In genomic region chr1:200242379-200243041, GRCh38 we compare ENCODE assay signal across 11 cellular contexts.
A peak's percentile ranks its signal among the peaks of the same experiment; 100 is the strongest.
DNase-seq lines count a peak whose midpoint lies in the region; ATAC-seq lines count a peak whose summit lies in the region.
"Had no signal": no experiment of that assay in that cellular context is flagged by ENCODE, and none has a peak within 500 bp of the region (broad histone marks: within the 10 kb centered on the region; RNA-seq: fewer than 3 reads in every experiment).

No MANE protein-coding gene starts in this region.

- peak overlapping the region; percentile 95 for H3K27ac ChIP-seq in SK-N-MC

- intact Hi-C loops in left colon (cut with DNase I, micrococcal nuclease), result no loop called here

- peak overlapping the region; percentile 73 for H3K9ac ChIP-seq in SK-N-MC (ENCODE audit: insufficient read length)

- no peaks in the 10 kb centered on the region for H3K36me3 ChIP-seq in SK-N-MC (ENCODE audit: insufficient read depth, low read length)

- peak; percentile 54 for DNase-seq in NCI-H82 (lab: John Stamatoyannopoulos, UW)
- DNase-seq in NCI-H82 treated with DMSO at 0.1 percent for 48 hours (lab: John Stamatoyannopoulos, UW; ENCODE audit: unreplicated experiment), result no peak
- DNase-seq in SK-N-MC (ENCODE audit: low read depth, low spot score), result no peak
- DNase-seq in left colon, result peak in 1 of 2 donors; percentile 7
- DNase-seq in superior temporal gyrus (ENCODE audit: extremely low spot score), result peak; percentile 46
- DNase-seq in effector CD4-positive, alpha-beta T cell, result no peak
- DNase-seq: activated CD4-positive, alpha-beta T cell treated with anti-CD3 and anti-CD28 coated beads for 48 hours; NCI-H2029 had no signal

- peak overlapping the region; percentile 79 for H3K4me3 ChIP-seq in SK-N-MC
- H3K4me3 ChIP-seq: mucosa of descending colon had no signal

- ATAC-seq in left colon (peak; percentile 54), HG02852 (IDR thresholded peaks at IDR 0.05; ENCODE audit: unreplicated experiment) (no peak), GM18909 (IDR thresholded peaks at IDR 0.05; ENCODE audit: poor library complexity, unreplicated experiment) (no peak)
- ATAC-seq: mucosa of descending colon had no signal

- H3K9me3 ChIP-seq in SK-N-MC (ENCODE audit: low read depth, low read length), result no peaks in the 10 kb centered on the region
- H3K9me3 ChIP-seq: mucosa of descending colon had no signal

Comparison
In these comparisons a context has a peak if more than half of its experiments do, and no peak if none do; other contexts are left out.
1. DNase-seq: peak in NCI-H82 (single experiment) and superior temporal gyrus (single experiment); none in NCI-H82 treated with DMSO at 0.1 percent for 48 hours (single experiment), SK-N-MC (single experiment) and effector CD4-positive, alpha-beta T cell (single experiment).